ENCODE assay signal across 8 cellular contexts in the genomic region with DNA sequence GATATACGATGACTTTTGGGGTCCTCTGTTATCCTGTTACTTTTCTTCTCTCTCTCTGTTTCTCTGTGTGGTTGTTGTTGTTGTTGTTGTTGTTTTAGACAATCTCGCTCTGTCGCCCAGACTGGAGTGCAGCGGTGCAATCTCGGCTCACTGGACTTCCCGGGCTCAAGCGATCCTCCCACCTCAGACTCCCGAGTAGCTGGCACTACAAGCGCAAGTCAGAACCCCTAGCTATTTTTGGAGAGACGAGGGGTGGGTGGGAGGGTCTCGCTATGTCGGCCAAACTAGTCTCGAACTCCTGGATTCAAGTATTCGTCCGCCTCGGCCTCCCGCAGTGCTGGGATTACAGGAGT. TPM values are rescaled to one million over a fixed set of nuclear protein-coding genes. Genes with fewer than 3 reads are reported as not detected.
DNase-seq lines count a peak whose midpoint lies in the region; ATAC-seq, FAIRE-seq and TF ChIP-seq lines count a peak whose summit lies in the region.

No MANE protein-coding gene starts in this region.

- peaks cover 0 to 18% (median 8%) of the 10 kb centered on the region in 12 donors for H3K9me3 ChIP-seq in heart left ventricle
- H3K9me3 ChIP-seq in testis = no peaks in the 10 kb centered on the region

- 12 to 22% (median 14%) methylated on average over 17 of the region's 17 CpGs for WGBS in heart left ventricle, 4 donors
- 13 to 14% methylated on average over 17 of the region's 17 CpGs for WGBS in testis, 2 donors

- FAIRE-seq in GM12892 (lab: Jason Lieb, UNC) = no peak

- H3K27me3 Mint-ChIP-seq in activated naive CD8-positive, alpha-beta T cell treated with anti-CD3 and anti-CD28 coated beads, Interleukin-2, amount 50 U/mL, for 24 hours = peaks cover 10% of the 10 kb centered on the region
- peaks cover 12 to 22% (median 21%) of the 10 kb centered on the region in 3 donors for H3K27me3 Mint-ChIP-seq in immature natural killer cell (ENCODE audit: low read depth in 3 of 3)

- H3K36me3 ChIP-seq in heart left ventricle = no peaks in the 10 kb centered on the region
- H3K36me3 ChIP-seq in testis (ENCODE audit: low read depth, missing control alignments) = no peaks in the 10 kb centered on the region

- DNase-seq in heart left ventricle = no peak
- DNase-seq in left ventricle myocardium superior = no peak
- DNase-seq in activated naive CD8-positive, alpha-beta T cell treated with anti-CD3 and anti-CD28 coated beads, Interleukin-2, amount 50 U/mL, for 24 hours = no peak
- no peak for DNase-seq in immature natural killer cell
- no peak for DNase-seq in testis
- no peak for DNase-seq in NCI-H1436 treated with DMSO at 0.1 percent for 48 hours (lab: John Stamatoyannopoulos, UW)
- no peak for DNase-seq in GM12892 (ENCODE audit: insufficient read length)
- no peak for DNase-seq in SHP77 (lab: John Stamatoyannopoulos, UW)

- H3K4me3 ChIP-seq in heart left ventricle (peak overlapping the region in 8 of 12 donors; percentile 5 to 56 (median 25)), testis (peak overlapping the region; percentile 29 to 42)

- H3K4me1 Mint-ChIP-seq in activated naive CD8-positive, alpha-beta T cell treated with anti-CD3 and anti-CD28 coated beads, Interleukin-2, amount 50 U/mL, for 24 hours = peaks cover 41% of the 10 kb centered on the region
- peaks cover 12 to 30% of the 10 kb centered on the region in 2 donors for H3K4me1 Mint-ChIP-seq in immature natural killer cell

- peaks cover 12% of the 10 kb centered on the region for H3K36me3 Mint-ChIP-seq in activated naive CD8-positive, alpha-beta T cell treated with anti-CD3 and anti-CD28 coated beads, Interleukin-2, amount 50 U/mL, for 24 hours (ENCODE audit: low read depth)
- H3K36me3 Mint-ChIP-seq in immature natural killer cell = no peaks in the 10 kb centered on the region

- ATAC-seq in heart left ventricle (no peak), left ventricle myocardium superior (no peak)
- ATAC-seq in activated naive CD8-positive, alpha-beta T cell treated with anti-CD3 and anti-CD28 coated beads, Interleukin-2, amount 50 U/mL, for 24 hours = no peak

- peaks cover 14% of the 10 kb centered on the region for H3K9me3 Mint-ChIP-seq in activated naive CD8-positive, alpha-beta T cell treated with anti-CD3 and anti-CD28 coated beads, Interleukin-2, amount 50 U/mL, for 24 hours
- H3K9me3 Mint-ChIP-seq in immature natural killer cell = peaks cover 4 to 11% (median 5%) of the 10 kb centered on the region in 6 donors

- TF ChIP-seq POLR2A in heart left ventricle (IDR thresholded peaks at IDR 0.05) = no peak
- TF ChIP-seq POLR2A in testis (IDR thresholded peaks at IDR 0.05) = no peak
- TF ChIP-seq POLR2A in GM12892 (IDR thresholded peaks at IDR 0.05; ENCODE audit: low read depth, low read length) = no peak

- peaks cover 0 to 16% (median 6%) of the 10 kb centered on the region in 9 donors for H3K27me3 ChIP-seq in heart left ventricle
- H3K27me3 ChIP-seq in testis = no peaks in the 10 kb centered on the region

- H3K27ac Mint-ChIP-seq in activated naive CD8-positive, alpha-beta T cell treated with anti-CD3 and anti-CD28 coated beads, Interleukin-2, amount 50 U/mL, for 24 hours = peak overlapping the region; percentile 95
- peak overlapping the region in 2 of 6 donors; percentile 81 to 87 for H3K27ac Mint-ChIP-seq in immature natural killer cell

- H3K4me3 Mint-ChIP-seq in activated naive CD8-positive, alpha-beta T cell treated with anti-CD3 and anti-CD28 coated beads, Interleukin-2, amount 50 U/mL, for 24 hours = peak overlapping the region; percentile 81
- peak overlapping the region; percentile 48 to 89 (median 85) for H3K4me3 Mint-ChIP-seq in immature natural killer cell

- TF ChIP-seq CTCF in heart left ventricle (IDR thresholded peaks at IDR 0.05) (no peak), testis (IDR thresholded peaks at IDR 0.05) (no peak)

- intact Hi-C loops in heart left ventricle (cut with DNase I) = loop anchor here in 1 of 10 donors (10.0 kb wide), 1 partner anchor 1177 kb away; no protein-coding TSS in a partner anchor
- intact Hi-C loops in left ventricle myocardium superior (cut with micrococcal nuclease) = no loop called here
- intact Hi-C loops in testis (cut with DNase I; ENCODE audit: low total_unique reads) = no loop called here

- no peak overlapping the region for H3K27ac ChIP-seq in heart left ventricle
- H3K27ac ChIP-seq in testis = no peak overlapping the region

- H3K4me1 ChIP-seq in heart left ventricle (peaks cover 0 to 20% (median 0%) of the 10 kb centered on the region in 12 donors), testis (no peaks in the 10 kb centered on the region)

RNA-seq across cellular contexts. Expression of gene ABT1, which starts 19.1 kb away (rescaled TPM):
- 10 to 100 TPM in 2 of 9 donors, 1 to 10 TPM in 7; 7.2 to 10.8 (median 8.2) TPM for total RNA-seq in heart left ventricle
- polyA plus RNA-seq in heart left ventricle = 10 to 100 TPM in 1 of 2 donors, 1 to 10 TPM in 1; 7.1 to 12.0 TPM
- total RNA-seq in left ventricle myocardium superior = 9.0 TPM
- 10 to 100 TPM; 44.5 to 81.1 (median 63.6) TPM for polyA plus RNA-seq in immature natural killer cell
- 10 to 100 TPM; 18.9 to 23.6 TPM for total RNA-seq in testis
- 17.0 TPM for polyA plus RNA-seq in testis (ENCODE audit: insufficient read depth, low read depth, low replicate concordance)
- 17.6 TPM for polyA plus RNA-seq in GM12892 (2012; ENCODE audit: missing spikeins)

RNA-seq across cellular contexts. Expression of gene HMGN4, which starts 39.5 kb away (rescaled TPM):
- total RNA-seq in heart left ventricle (10 to 100 TPM; 22.4 to 34.7 (median 32.1) TPM), left ventricle myocardium superior (25.3 TPM), testis (10 to 100 TPM; 69.4 to 74.8 TPM)
- polyA plus RNA-seq in heart left ventricle (10 to 100 TPM in 1 of 2 donors, 1 to 10 TPM in 1; 5.8 to 52.8 TPM), immature natural killer cell (100 to 1,000 TPM; 140 to 232 (median 209) TPM), testis (ENCODE audit: insufficient read depth, low read depth, low replicate concordance) (72.2 TPM)
- polyA plus RNA-seq in GM12892 (2012; ENCODE audit: missing spikeins) = 93.1 TPM
